1 cellular context compared by ENCODE assay signal in genomic region chr19:32638625-32639024, GRCh38.
TF ChIP-seq lines count a peak whose summit lies in the region.

No MANE protein-coding gene starts in this region.

TF ChIP-seq in K562, 482 proteins besides CTCF, POLR2A, EP300 and RAD21:
- TF ChIP-seq POLR2G (IDR thresholded peaks at IDR 0.05; ENCODE audit: low read depth, low read length) (peak; percentile 39; the same call in 1 of the 2 replicates), ZNF584 (CRISPR knock-in tag; IDR thresholded peaks at IDR 0.05; ENCODE audit: low read depth) (no peak), PHB2 (IDR thresholded peaks at IDR 0.05; ENCODE audit: low read depth) (no peak)
